Comparison of ENCODE assay signal across 9 cellular contexts in the genomic region with DNA sequence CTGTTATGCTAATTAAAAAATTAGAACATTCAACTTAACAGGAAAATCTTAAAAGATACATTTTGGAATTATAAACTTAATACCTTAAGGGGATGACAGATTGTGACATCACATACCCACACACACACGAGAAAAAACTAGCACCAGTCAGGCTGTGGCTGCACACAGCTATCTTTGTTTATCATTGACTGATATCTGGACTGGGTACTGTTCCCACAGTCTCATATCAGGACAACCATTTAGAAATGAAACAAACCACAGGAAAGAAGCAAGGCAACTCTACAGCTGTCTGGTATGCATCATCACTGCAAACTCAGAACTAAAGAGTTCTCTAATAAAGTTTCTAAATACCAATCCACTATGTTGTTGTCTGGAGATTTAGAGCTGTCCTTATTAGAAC.
DNase-seq lines count a peak whose midpoint lies in the region; ATAC-seq and TF ChIP-seq lines count a peak whose summit lies in the region.
"Had no signal": no experiment of that assay in that cellular context is flagged by ENCODE, and none has a peak within 500 bp of the region (broad histone marks: within the 10 kb centered on the region; RNA-seq: fewer than 3 reads in every experiment).

No MANE protein-coding gene starts in this region.

- no peaks in the 10 kb centered on the region for H3K36me3 Mint-ChIP-seq in Calu3 (ENCODE audit: insufficient read depth, unreplicated experiment)

- CTCF ChIA-PET in Calu3 (lab: Charles Lee), result interaction anchor here (1.4 kb wide), 1 partner anchor 11 kb away, joined by 3 read pairs; no protein-coding TSS in a partner anchor

- H3K36me3 ChIP-seq in tibial nerve (peaks cover 0 to 26% (median 0%) of the 10 kb centered on the region in 3 donors), gastroesophageal sphincter (peaks cover 0 to 20% of the 10 kb centered on the region in 2 donors)

- DNase-seq in GM03348 (ENCODE audit: low spot score) (peak; percentile 26), GM20000 (ENCODE audit: low spot score) (peak; percentile 57), fibroblast of the aortic adventitia (ENCODE audit: low read depth) (peak; percentile 72), tibial nerve (ENCODE audit: low spot score in 2 of 2) (no peak), Calu3 (no peak), retina (no peak)

- TF ChIP-seq POLR2A in tibial nerve (IDR thresholded peaks at IDR 0.05), result no peak
- no peak for TF ChIP-seq POLR2A in gastroesophageal sphincter (IDR thresholded peaks at IDR 0.05)

- ATAC-seq in HG03469 (IDR thresholded peaks at IDR 0.05; ENCODE audit: unreplicated experiment), result peak; percentile 87
- ATAC-seq in gastroesophageal sphincter, result no peak

- WGBS in tibial nerve, 2 donors, result 52% methylated on average over 1 of the region's 1 CpG
- WGBS in gastroesophageal sphincter (ENCODE audit: low coverage in 1 of 2), 2 donors, result 41 to 50% methylated on average over 1 of the region's 1 CpG

- H3K9me3 ChIP-seq in tibial nerve, result peaks cover 0 to 10% (median 3%) of the 10 kb centered on the region in 4 donors
- H3K9me3 ChIP-seq in gastroesophageal sphincter, result peaks cover 0 to 7% (median 0%) of the 10 kb centered on the region in 3 donors

- H3K27me3 Mint-ChIP-seq in Calu3 (ENCODE audit: unreplicated experiment), result no peaks in the 10 kb centered on the region
- H3K27me3 Mint-ChIP-seq: activated naive CD8-positive, alpha-beta T cell had no signal

- TF ChIP-seq CTCF in GM20000 (IDR thresholded peaks at IDR 0.05; ENCODE audit: extremely low read depth, missing control alignments) (no peak), fibroblast of the aortic adventitia (IDR thresholded peaks at IDR 0.05; ENCODE audit: insufficient read depth, low read length) (no peak), tibial nerve (IDR thresholded peaks at IDR 0.05) (no peak), Calu3 (IDR thresholded peaks at IDR 0.05; ENCODE audit: unreplicated experiment) (no peak), gastroesophageal sphincter (IDR thresholded peaks at IDR 0.05) (no peak)

- BruUV-seq in Calu3 (replicated peaks; lab: Mats Ljungman, UMichigan), result no TSS peak

- H3K27ac ChIP-seq in tibial nerve (peak overlapping the region in 1 of 4 donors; percentile 70), gastroesophageal sphincter (peak overlapping the region in 1 of 4 donors; percentile 13)

- intact Hi-C loops in Calu3 (cut with micrococcal nuclease; ENCODE audit: unreplicated experiment), result no loop called here

- TF ChIP-seq EP300 in tibial nerve (IDR thresholded peaks at IDR 0.05), result no peak
- TF ChIP-seq EP300 in gastroesophageal sphincter (IDR thresholded peaks at IDR 0.05), result no peak

- H3K27me3 ChIP-seq in tibial nerve (no peaks in the 10 kb centered on the region), gastroesophageal sphincter (no peaks in the 10 kb centered on the region)

- H3K4me1 ChIP-seq in tibial nerve (peaks cover 0 to 24% (median 0%) of the 10 kb centered on the region in 4 donors), gastroesophageal sphincter (peaks cover 3 to 29% (median 3%) of the 10 kb centered on the region in 3 donors)

- no peaks in the 10 kb centered on the region for H3K4me1 Mint-ChIP-seq in Calu3 (ENCODE audit: low read depth, unreplicated experiment)

- H3K4me3 ChIP-seq in fibroblast of the aortic adventitia (ENCODE audit: low read depth, low read length) (no peak overlapping the region), tibial nerve (no peak overlapping the region), gastroesophageal sphincter (no peak overlapping the region)

- no peak overlapping the region for H3K27ac Mint-ChIP-seq in Calu3 (ENCODE audit: unreplicated experiment)
- H3K27ac Mint-ChIP-seq: activated naive CD8-positive, alpha-beta T cell had no signal

- no peak overlapping the region for H3K4me3 Mint-ChIP-seq in Calu3 (ENCODE audit: low read depth, unreplicated experiment)
- H3K4me3 Mint-ChIP-seq: activated naive CD8-positive, alpha-beta T cell had no signal

- peaks cover 5% of the 10 kb centered on the region for H3K9me3 Mint-ChIP-seq in Calu3 (ENCODE audit: low read depth, unreplicated experiment)

Comparison
In these comparisons a context has a peak if more than half of its experiments do, and no peak if none do; other contexts are left out.
1. DNase-seq: peak in GM03348 (single experiment), GM20000 (single experiment) and fibroblast of the aortic adventitia (single experiment); none in tibial nerve (0 of 2), Calu3 (single experiment) and retina (single experiment).